ENCODE assay signal across 1 cellular context in genomic region chr12:7695159-7695930, GRCh38.
TF ChIP-seq lines count a peak whose summit lies in the region.

Gene GDF3, minus strand, starts transcription at chr12:7695775. Its CDS starts 47 bp downstream, at chr12:7695728.

TF ChIP-seq in GM23338, 12 proteins besides CTCF, POLR2A, EP300 and RAD21 (continued from another document):
- TF ChIP-seq, protein P1, sequence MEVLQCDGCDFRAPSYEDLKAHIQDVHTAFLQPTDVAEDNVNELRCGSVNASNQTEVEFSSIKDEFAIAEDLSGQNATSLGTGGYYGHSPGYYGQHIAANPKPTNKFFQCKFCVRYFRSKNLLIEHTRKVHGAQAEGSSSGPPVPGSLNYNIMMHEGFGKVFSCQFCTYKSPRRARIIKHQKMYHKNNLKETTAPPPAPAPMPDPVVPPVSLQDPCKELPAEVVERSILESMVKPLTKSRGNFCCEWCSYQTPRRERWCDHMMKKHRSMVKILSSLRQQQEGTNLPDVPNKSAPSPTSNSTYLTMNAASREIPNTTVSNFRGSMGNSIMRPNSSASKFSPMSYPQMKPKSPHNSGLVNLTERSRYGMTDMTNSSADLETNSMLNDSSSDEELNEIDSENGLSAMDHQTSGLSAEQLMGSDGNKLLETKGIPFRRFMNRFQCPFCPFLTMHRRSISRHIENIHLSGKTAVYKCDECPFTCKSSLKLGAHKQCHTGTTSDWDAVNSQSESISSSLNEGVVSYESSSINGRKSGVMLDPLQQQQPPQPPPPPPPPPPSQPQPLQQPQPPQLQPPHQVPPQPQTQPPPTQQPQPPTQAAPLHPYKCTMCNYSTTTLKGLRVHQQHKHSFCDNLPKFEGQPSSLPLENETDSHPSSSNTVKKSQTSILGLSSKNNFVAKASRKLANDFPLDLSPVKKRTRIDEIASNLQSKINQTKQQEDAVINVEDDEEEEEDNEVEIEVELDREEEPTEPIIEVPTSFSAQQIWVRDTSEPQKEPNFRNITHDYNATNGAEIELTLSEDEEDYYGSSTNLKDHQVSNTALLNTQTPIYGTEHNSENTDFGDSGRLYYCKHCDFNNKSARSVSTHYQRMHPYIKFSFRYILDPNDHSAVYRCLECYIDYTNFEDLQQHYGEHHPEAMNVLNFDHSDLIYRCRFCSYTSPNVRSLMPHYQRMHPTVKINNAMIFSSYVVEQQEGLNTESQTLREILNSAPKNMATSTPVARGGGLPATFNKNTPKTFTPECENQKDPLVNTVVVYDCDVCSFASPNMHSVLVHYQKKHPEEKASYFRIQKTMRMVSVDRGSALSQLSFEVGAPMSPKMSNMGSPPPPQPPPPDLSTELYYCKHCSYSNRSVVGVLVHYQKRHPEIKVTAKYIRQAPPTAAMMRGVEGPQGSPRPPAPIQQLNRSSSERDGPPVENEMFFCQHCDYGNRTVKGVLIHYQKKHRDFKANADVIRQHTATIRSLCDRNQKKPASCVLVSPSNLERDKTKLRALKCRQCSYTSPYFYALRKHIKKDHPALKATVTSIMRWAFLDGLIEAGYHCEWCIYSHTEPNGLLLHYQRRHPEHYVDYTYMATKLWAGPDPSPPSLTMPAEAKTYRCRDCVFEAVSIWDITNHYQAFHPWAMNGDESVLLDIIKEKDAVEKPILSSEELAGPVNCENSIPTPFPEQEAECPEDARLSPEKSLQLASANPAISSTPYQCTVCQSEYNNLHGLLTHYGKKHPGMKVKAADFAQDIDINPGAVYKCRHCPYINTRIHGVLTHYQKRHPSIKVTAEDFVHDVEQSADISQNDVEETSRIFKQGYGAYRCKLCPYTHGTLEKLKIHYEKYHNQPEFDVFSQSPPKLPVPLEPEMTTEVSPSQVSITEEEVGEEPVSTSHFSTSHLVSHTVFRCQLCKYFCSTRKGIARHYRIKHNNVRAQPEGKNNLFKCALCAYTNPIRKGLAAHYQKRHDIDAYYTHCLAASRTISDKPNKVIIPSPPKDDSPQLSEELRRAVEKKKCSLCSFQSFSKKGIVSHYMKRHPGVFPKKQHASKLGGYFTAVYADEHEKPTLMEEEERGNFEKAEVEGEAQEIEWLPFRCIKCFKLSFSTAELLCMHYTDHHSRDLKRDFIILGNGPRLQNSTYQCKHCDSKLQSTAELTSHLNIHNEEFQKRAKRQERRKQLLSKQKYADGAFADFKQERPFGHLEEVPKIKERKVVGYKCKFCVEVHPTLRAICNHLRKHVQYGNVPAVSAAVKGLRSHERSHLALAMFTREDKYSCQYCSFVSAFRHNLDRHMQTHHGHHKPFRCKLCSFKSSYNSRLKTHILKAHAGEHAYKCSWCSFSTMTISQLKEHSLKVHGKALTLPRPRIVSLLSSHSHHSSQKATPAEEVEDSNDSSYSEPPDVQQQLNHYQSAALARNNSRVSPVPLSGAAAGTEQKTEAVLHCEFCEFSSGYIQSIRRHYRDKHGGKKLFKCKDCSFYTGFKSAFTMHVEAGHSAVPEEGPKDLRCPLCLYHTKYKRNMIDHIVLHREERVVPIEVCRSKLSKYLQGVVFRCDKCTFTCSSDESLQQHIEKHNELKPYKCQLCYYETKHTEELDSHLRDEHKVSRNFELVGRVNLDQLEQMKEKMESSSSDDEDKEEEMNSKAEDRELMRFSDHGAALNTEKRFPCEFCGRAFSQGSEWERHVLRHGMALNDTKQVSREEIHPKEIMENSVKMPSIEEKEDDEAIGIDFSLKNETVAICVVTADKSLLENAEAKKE (CRISPR knock-in tag; IDR thresholded peaks at IDR 0.05): no peak
- TF ChIP-seq NANOG (IDR thresholded peaks at IDR 0.05; ENCODE audit: borderline replicate concordance) (no peak), ZNF114 (CRISPR knock-in tag; IDR thresholded peaks at IDR 0.05) (no peak), STAT1 (IDR thresholded peaks at IDR 0.05; ENCODE audit: unreplicated experiment) (no peak), POLR2AphosphoS5 (IDR thresholded peaks at IDR 0.05; ENCODE audit: low read depth) (no peak), JUNB (IDR thresholded peaks at IDR 0.05; ENCODE audit: unreplicated experiment) (no peak), EZH2 (IDR thresholded peaks at IDR 0.05; ENCODE audit: low read depth, unreplicated experiment) (no peak), EZH2phosphoT487 (IDR thresholded peaks at IDR 0.05; ENCODE audit: unreplicated experiment) (no peak), ZNF331 (CRISPR knock-in tag; IDR thresholded peaks at IDR 0.05; ENCODE audit: low read depth) (no peak)
- TF ChIP-seq, protein P2, sequence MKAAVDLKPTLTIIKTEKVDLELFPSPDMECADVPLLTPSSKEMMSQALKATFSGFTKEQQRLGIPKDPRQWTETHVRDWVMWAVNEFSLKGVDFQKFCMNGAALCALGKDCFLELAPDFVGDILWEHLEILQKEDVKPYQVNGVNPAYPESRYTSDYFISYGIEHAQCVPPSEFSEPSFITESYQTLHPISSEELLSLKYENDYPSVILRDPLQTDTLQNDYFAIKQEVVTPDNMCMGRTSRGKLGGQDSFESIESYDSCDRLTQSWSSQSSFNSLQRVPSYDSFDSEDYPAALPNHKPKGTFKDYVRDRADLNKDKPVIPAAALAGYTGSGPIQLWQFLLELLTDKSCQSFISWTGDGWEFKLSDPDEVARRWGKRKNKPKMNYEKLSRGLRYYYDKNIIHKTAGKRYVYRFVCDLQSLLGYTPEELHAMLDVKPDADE (IDR thresholded peaks at IDR 0.05): no peak
TF ChIP-seq in GM23338: peak in this region for 0.
